In the genomic region with DNA sequence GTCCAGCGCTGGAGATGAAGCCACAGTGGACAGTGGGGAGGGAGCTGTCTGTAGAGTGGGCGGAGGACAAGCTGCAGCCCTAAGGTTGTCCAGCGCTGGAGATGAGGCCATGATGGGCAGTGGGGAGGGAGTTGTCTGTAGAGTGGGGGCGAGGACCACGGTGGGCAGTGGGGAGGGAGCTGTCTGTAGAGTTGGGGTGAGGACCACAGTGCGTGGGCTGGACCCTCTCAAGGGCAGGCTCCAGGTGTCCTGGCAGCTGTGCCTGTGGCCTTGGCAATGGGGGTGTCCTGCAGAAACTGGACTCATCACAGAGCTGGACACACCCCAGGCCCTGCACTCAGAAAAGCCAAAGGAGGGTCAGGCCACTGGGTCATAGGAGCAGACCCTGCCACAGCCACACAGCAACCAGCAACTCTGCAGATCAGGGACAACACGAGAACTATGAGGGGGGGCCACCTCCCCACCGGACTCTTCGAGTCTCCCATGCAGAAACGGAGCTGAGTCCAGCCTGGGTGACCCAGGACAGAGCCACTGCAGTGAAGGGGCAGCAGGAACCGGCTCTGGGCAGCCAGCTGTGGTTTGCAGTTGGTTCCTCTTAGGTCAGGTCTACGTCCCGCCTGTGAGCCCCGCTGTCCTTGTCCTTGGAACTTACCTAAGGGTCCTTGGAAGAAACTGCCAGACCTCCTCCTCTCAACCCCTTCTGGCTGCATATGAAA, we compare ENCODE assay signal across 1 cellular context.
TF ChIP-seq lines count a peak whose summit lies in the region.

No MANE protein-coding gene starts in this region.

TF ChIP-seq in HepG2, 621 proteins besides CTCF, POLR2A, EP300 and RAD21:
- 0 out of 2 replicates have a peak, but pooled peaks have one; percentile 19 for TF ChIP-seq NRL (CRISPR knock-in tag; IDR thresholded peaks at IDR 0.05; ENCODE audit: borderline replicate concordance)
- TF ChIP-seq DZIP1 (CRISPR knock-in tag; IDR thresholded peaks at IDR 0.05): no peak
- no peak for TF ChIP-seq SAFB2 (CRISPR knock-in tag; IDR thresholded peaks at IDR 0.05; ENCODE audit: borderline replicate concordance, low read depth)
- TF ChIP-seq ZBTB42 (CRISPR knock-in tag; IDR thresholded peaks at IDR 0.05): no peak
- no peak for TF ChIP-seq CSRNP1 (CRISPR knock-in tag; IDR thresholded peaks at IDR 0.05)
- 0 out of 2 replicates have a peak, but pooled peaks have one; percentile 48 for TF ChIP-seq ZNF138 (CRISPR knock-in tag; IDR thresholded peaks at IDR 0.05; ENCODE audit: low read depth)
- no peak for TF ChIP-seq ZBTB40 (IDR thresholded peaks at IDR 0.05)
- TF ChIP-seq ZBTB40 (CRISPR knock-in tag; IDR thresholded peaks at IDR 0.05): 0 out of 2 replicates have a peak, but pooled peaks have one; percentile 28
